ENCODE assay signal across 1 cellular context in the genomic region with DNA sequence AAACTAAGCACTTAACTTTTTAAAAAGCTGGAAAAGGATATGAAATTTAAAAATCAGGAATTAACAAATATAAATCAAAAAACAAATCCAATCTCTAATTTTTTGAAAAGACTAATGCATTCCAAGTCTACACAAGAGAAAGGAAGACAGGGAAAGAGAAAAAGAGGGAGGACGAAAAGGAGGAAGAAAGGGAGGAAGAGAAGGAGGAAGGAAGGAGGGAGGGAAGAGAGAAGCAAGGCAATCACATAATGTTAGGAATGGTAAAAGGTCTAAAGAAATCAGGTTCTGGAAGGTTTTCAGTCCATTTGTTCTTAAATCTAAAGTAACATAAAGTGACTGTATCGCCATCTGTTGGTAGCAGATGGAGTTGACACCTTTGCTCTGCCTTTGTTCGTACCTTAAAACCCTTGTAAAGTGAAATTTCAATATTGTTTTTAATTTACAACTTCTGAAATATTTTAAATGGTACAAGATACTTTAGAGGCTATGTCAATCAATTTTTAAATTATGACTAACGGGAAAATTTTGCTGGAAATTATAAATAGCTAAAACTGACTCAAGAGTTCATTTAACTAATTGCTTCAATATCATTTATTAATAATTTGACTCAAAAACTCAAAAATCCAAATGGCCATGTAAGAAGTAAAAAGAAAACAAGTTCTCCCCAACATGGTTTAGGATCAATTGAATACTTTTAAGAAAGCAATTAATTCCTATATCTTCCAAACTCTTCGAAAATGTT.
TF ChIP-seq lines count a peak whose summit lies in the region.

No MANE protein-coding gene starts in this region.

TF ChIP-seq in GM23338, 12 proteins besides CTCF, POLR2A, EP300 and RAD21 (continued from another document):
- TF ChIP-seq, protein P1, sequence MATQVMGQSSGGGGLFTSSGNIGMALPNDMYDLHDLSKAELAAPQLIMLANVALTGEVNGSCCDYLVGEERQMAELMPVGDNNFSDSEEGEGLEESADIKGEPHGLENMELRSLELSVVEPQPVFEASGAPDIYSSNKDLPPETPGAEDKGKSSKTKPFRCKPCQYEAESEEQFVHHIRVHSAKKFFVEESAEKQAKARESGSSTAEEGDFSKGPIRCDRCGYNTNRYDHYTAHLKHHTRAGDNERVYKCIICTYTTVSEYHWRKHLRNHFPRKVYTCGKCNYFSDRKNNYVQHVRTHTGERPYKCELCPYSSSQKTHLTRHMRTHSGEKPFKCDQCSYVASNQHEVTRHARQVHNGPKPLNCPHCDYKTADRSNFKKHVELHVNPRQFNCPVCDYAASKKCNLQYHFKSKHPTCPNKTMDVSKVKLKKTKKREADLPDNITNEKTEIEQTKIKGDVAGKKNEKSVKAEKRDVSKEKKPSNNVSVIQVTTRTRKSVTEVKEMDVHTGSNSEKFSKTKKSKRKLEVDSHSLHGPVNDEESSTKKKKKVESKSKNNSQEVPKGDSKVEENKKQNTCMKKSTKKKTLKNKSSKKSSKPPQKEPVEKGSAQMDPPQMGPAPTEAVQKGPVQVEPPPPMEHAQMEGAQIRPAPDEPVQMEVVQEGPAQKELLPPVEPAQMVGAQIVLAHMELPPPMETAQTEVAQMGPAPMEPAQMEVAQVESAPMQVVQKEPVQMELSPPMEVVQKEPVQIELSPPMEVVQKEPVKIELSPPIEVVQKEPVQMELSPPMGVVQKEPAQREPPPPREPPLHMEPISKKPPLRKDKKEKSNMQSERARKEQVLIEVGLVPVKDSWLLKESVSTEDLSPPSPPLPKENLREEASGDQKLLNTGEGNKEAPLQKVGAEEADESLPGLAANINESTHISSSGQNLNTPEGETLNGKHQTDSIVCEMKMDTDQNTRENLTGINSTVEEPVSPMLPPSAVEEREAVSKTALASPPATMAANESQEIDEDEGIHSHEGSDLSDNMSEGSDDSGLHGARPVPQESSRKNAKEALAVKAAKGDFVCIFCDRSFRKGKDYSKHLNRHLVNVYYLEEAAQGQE (IDR thresholded peaks at IDR 0.05; ENCODE audit: unreplicated experiment) = no peak
- TF ChIP-seq, protein P2, sequence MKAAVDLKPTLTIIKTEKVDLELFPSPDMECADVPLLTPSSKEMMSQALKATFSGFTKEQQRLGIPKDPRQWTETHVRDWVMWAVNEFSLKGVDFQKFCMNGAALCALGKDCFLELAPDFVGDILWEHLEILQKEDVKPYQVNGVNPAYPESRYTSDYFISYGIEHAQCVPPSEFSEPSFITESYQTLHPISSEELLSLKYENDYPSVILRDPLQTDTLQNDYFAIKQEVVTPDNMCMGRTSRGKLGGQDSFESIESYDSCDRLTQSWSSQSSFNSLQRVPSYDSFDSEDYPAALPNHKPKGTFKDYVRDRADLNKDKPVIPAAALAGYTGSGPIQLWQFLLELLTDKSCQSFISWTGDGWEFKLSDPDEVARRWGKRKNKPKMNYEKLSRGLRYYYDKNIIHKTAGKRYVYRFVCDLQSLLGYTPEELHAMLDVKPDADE (IDR thresholded peaks at IDR 0.05) = no peak
TF ChIP-seq in GM23338: peak in this region for 0.
